ENCODE assay signal across 1 cellular context in the genomic region with DNA sequence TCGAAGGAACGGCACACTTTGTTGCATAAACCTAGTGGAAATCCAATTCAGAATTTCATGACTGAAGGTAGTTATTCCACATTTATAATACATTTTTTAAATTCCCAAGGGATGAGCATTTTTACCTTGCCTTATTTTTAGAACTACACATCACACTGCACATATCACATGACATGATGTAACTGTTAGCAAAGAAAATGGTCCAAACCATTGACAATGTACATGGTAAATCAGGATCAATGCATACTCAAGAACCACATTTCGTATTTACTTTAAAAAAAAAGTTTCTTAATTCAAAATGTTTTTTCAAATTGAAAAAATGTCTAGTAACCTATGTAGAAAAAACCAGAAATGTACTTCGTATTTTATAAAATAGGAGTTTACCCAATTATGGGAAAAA.
TF ChIP-seq lines count a peak whose summit lies in the region.

No MANE protein-coding gene starts in this region.

TF ChIP-seq in H1, 55 proteins besides CTCF, POLR2A, EP300 and RAD21:
- no peak for TF ChIP-seq BACH1 (IDR thresholded peaks at IDR 0.05; ENCODE audit: low read length)
- no peak for TF ChIP-seq YY1 (IDR thresholded peaks at IDR 0.05; ENCODE audit: low read depth, low read length)
- TF ChIP-seq PHF8 (conservative IDR thresholded peaks at IDR 0.05; ENCODE audit: low read depth, low read length): no peak
- TF ChIP-seq CHD7 (IDR thresholded peaks at IDR 0.05; ENCODE audit: insufficient replicate concordance, low read length): no peak
